9 cellular contexts compared by ENCODE assay signal in genomic region chr17:59845595-59846390, GRCh38. TPM values are rescaled to one million over a fixed set of nuclear protein-coding genes. Genes with fewer than 3 reads are reported as not detected.
DNase-seq lines count a peak whose midpoint lies in the region; ATAC-seq, FAIRE-seq and TF ChIP-seq lines count a peak whose summit lies in the region.
"Had no signal": no experiment of that assay in that cellular context is flagged by ENCODE, and none has a peak within 500 bp of the region (broad histone marks: within the 10 kb centered on the region; RNA-seq: fewer than 3 reads in every experiment).

No MANE protein-coding gene starts in this region.

- no peaks in the 10 kb centered on the region for H3K9me3 ChIP-seq in CD4-positive, alpha-beta memory T cell (ENCODE audit: control insufficient read depth in 1 of 2, low read length in 2 of 2)
- no peaks in the 10 kb centered on the region for H3K9me3 ChIP-seq in OCI-LY3 (ENCODE audit: insufficient read depth, low read length)
- no peaks in the 10 kb centered on the region for H3K9me3 ChIP-seq in astrocyte (ENCODE audit: insufficient read depth, low read depth, low read length)

- peak overlapping the region in 6 of 8 donors; percentile 21 to 78 (median 41) for H3K4me3 Mint-ChIP-seq in CD4-positive, alpha-beta memory T cell
- peak overlapping the region; percentile 54 for H3K4me3 Mint-ChIP-seq in astrocyte (ENCODE audit: unreplicated experiment)
- H3K4me3 Mint-ChIP-seq: neural crest cell had no signal

- H3K27ac ChIP-seq in CD4-positive, alpha-beta memory T cell (ENCODE audit: low read depth, low read length) = peak overlapping the region; percentile 62
- peak overlapping the region; percentile 99 for H3K27ac ChIP-seq in OCI-LY3 (ENCODE audit: low read length)
- peak overlapping the region; percentile 80 for H3K27ac ChIP-seq in astrocyte (ENCODE audit: low read depth, low read length)

- H3K27me3 ChIP-seq in CD4-positive, alpha-beta memory T cell (ENCODE audit: insufficient read depth, low read length) = no peaks in the 10 kb centered on the region
- H3K27me3 ChIP-seq in OCI-LY3 (ENCODE audit: low read depth, low read length) (no peaks in the 10 kb centered on the region), astrocyte (ENCODE audit: insufficient read depth, low read length) (no peaks in the 10 kb centered on the region), kidney epithelial cell (ENCODE audit: control insufficient read depth, insufficient read depth, low read length) (no peaks in the 10 kb centered on the region)

- CTCF ChIA-PET in CD4-positive, alpha-beta memory T cell (lab: Charles Lee; ENCODE audit: partially characterized antibody) = interaction anchor here (1.1 to 1.8 kb wide), 2 partner anchors 14 to 62 kb away, joined by 3 to 5 read pairs; no protein-coding TSS in a partner anchor

- H3K36me3 ChIP-seq in CD4-positive, alpha-beta memory T cell (ENCODE audit: insufficient read depth, low read length) = no peaks in the 10 kb centered on the region
- peaks cover 8% of the 10 kb centered on the region for H3K36me3 ChIP-seq in OCI-LY3 (replicated peaks; ENCODE audit: low read depth, low read length)
- H3K36me3 ChIP-seq in astrocyte (ENCODE audit: insufficient read depth, low read length) = peaks cover 11% of the 10 kb centered on the region
- H3K36me3 ChIP-seq in kidney epithelial cell (ENCODE audit: control insufficient read depth, insufficient read depth, low read length) = peaks cover 2% of the 10 kb centered on the region

- ATAC-seq in HG03354 (IDR thresholded peaks at IDR 0.05; ENCODE audit: poor library complexity, severe bottlenecking, unreplicated experiment) (peak; percentile 22), HG02588 (IDR thresholded peaks at IDR 0.05; ENCODE audit: unreplicated experiment) (no peak), GM19452 (IDR thresholded peaks at IDR 0.05; ENCODE audit: unreplicated experiment) (no peak)
- no peak for ATAC-seq in stimulated activated naive CD8-positive, alpha-beta T cell treated with anti-CD3 and anti-CD28 coated beads, Interleukin-15, Interleukin-2, amounts not matched to agents 100 U/mL and 50 U/mL, for 24 hours

- no peaks in the 10 kb centered on the region for H3K9me3 Mint-ChIP-seq in CD4-positive, alpha-beta memory T cell
- H3K9me3 Mint-ChIP-seq in astrocyte (ENCODE audit: unreplicated experiment) = no peaks in the 10 kb centered on the region
- H3K9me3 Mint-ChIP-seq: neural crest cell had no signal

- H3K36me3 Mint-ChIP-seq in CD4-positive, alpha-beta memory T cell = peaks cover 4 to 10% of the 10 kb centered on the region in 2 donors
- peaks cover 14% of the 10 kb centered on the region for H3K36me3 Mint-ChIP-seq in astrocyte (ENCODE audit: low read depth, unreplicated experiment)

- DNase-seq in CD4-positive, alpha-beta memory T cell = peak in 2 of 5 donors; percentile 13 to 56
- DNase-seq in astrocyte (ENCODE audit: low read depth) = peak; percentile 91
- DNase-seq in kidney epithelial cell (ENCODE audit: low read depth) = peak; percentile 91
- peak; percentile 36 for DNase-seq in stimulated activated naive CD8-positive, alpha-beta T cell treated with anti-CD3 and anti-CD28 coated beads, Interleukin-15, Interleukin-2, amounts not matched to agents 100 U/mL and 50 U/mL, for 24 hours

- H3K79me2 ChIP-seq in OCI-LY3 (ENCODE audit: low read length) = peaks cover 15% of the 10 kb centered on the region
- H3K79me2 ChIP-seq in astrocyte (ENCODE audit: insufficient read depth, low read length) = peaks cover 15% of the 10 kb centered on the region

- H3K4me2 ChIP-seq in OCI-LY3 (ENCODE audit: low read length) (peak overlapping the region; percentile 75), astrocyte (ENCODE audit: low read length) (peak overlapping the region; percentile 38)

- TF ChIP-seq CTCF in OCI-LY3 (IDR thresholded peaks at IDR 0.05; ENCODE audit: low read depth, low read length) (no peak), astrocyte (IDR thresholded peaks at IDR 0.05; ENCODE audit: insufficient read depth, low read depth, low read length) (no peak), kidney epithelial cell (IDR thresholded peaks at IDR 0.05; ENCODE audit: insufficient read depth, low read length, poor library complexity, severe bottlenecking) (no peak)

- H2AFZ ChIP-seq in OCI-LY3 (ENCODE audit: low read depth, low read length) (no peak overlapping the region), astrocyte (ENCODE audit: low read depth, low read length) (no peak overlapping the region)

- H3K4me1 Mint-ChIP-seq in CD4-positive, alpha-beta memory T cell = peaks cover 45 to 81% (median 63%) of the 10 kb centered on the region in 4 donors
- peaks cover 27% of the 10 kb centered on the region for H3K4me1 Mint-ChIP-seq in astrocyte (ENCODE audit: low read depth, unreplicated experiment)

- H3K27ac Mint-ChIP-seq in CD4-positive, alpha-beta memory T cell = peak overlapping the region; percentile 82 to 97 (median 89)
- peak overlapping the region; percentile 100 for H3K27ac Mint-ChIP-seq in astrocyte (ENCODE audit: unreplicated experiment)

- intact Hi-C loops in CD4-positive, alpha-beta memory T cell (cut with micrococcal nuclease) = no loop called here

- no peak for FAIRE-seq in astrocyte (lab: Jason Lieb, UNC)

- H3K4me1 ChIP-seq in CD4-positive, alpha-beta memory T cell (ENCODE audit: insufficient read depth, low read length) = peaks cover 73% of the 10 kb centered on the region
- peaks cover 85% of the 10 kb centered on the region for H3K4me1 ChIP-seq in OCI-LY3 (ENCODE audit: low read length)
- H3K4me1 ChIP-seq in astrocyte (ENCODE audit: insufficient read depth, low read length) = peaks cover 20% of the 10 kb centered on the region

- H3K9ac ChIP-seq in OCI-LY3 (ENCODE audit: low read length) (peak overlapping the region; percentile 88), astrocyte (ENCODE audit: low read length) (peak overlapping the region; percentile 100)

- H3K27me3 Mint-ChIP-seq in CD4-positive, alpha-beta memory T cell = no peaks in the 10 kb centered on the region
- no peaks in the 10 kb centered on the region for H3K27me3 Mint-ChIP-seq in astrocyte (ENCODE audit: low read depth, unreplicated experiment)

- no peak overlapping the region for H3K4me3 ChIP-seq in CD4-positive, alpha-beta memory T cell (ENCODE audit: low read length in 2 of 2)
- H3K4me3 ChIP-seq in OCI-LY3 (ENCODE audit: low read length) = peak overlapping the region; percentile 62
- H3K4me3 ChIP-seq in astrocyte (ENCODE audit: insufficient read depth, low read depth, low read length) = no peak overlapping the region
- no peak overlapping the region for H3K4me3 ChIP-seq in kidney epithelial cell (ENCODE audit: low read depth, low read length)

- POLR2A ChIA-PET in CD4-positive, alpha-beta memory T cell (lab: Charles Lee; ENCODE audit: partially characterized antibody) = interaction anchor here (0.6 to 18.0 kb wide), 9 partner anchors 11 to 92 kb away, joined by 3 to 365 read pairs (median 3); partner anchors contain the start of genes RPS6KB1 and TUBD1

- H4K20me1 ChIP-seq in OCI-LY3 (ENCODE audit: insufficient read depth, low read length) (peaks cover 4% of the 10 kb centered on the region), astrocyte (ENCODE audit: insufficient read depth, low read length) (no peaks in the 10 kb centered on the region)

RNA-seq across cellular contexts. Expression of gene TUBD1, which starts 47.0 kb away (rescaled TPM):
- total RNA-seq in CD4-positive, alpha-beta memory T cell = 10 to 100 TPM; 42.4 to 44.0 TPM
- 10 to 100 TPM; 13.6 to 22.6 TPM for polyA plus RNA-seq in CD4-positive, alpha-beta memory T cell
- total RNA-seq in astrocyte = 9.0 and 9.2 TPM in 2 replicates
- total RNA-seq in kidney epithelial cell = 5.9 and 8.3 TPM in 2 replicates

RNA-seq across cellular contexts. Expression of gene RPS6KB1, which starts 47.1 kb away (rescaled TPM):
- 10 to 100 TPM; 57.2 to 67.4 TPM for total RNA-seq in CD4-positive, alpha-beta memory T cell
- 10 to 100 TPM; 21.2 to 27.1 TPM for polyA plus RNA-seq in CD4-positive, alpha-beta memory T cell
- total RNA-seq in astrocyte (33.4 and 41.7 TPM in 2 replicates), kidney epithelial cell (19.2 and 19.8 TPM in 2 replicates)
